Comparison of ENCODE assay signal across 1 cellular context in the genomic region with DNA sequence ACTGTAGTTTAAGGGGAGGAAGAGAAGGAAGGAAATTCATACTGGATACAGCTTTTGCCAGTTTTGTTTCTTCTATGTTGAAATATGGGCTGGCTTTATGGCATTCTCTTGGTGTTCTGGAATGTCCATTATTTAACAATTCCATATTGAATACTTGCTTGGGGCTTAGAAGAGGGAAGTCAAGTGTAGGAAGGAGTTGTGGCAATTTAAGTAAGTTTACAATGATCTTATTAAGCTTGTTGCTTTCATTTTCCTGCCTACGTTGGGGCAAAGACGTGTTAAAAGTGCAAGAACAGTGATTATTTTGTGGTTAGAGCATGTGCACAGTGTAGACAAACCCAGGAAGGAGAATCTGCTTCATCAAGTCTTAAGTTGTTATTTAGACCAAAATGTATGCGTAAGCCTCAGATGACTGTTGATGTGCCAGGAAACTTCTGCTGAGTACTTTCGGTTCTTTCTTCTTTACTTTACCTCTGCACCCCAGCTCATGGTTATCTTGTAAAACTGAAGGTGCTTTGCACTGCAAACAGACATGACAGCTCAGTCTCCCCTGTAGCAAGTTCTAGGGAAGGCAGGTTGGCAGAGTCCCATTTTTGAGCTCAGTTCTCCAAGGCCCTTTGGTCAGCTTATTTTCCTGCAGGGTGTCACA.
A peak's percentile ranks its signal among the peaks of the same experiment; 100 is the strongest.
TF ChIP-seq lines count a peak whose summit lies in the region.

No MANE protein-coding gene starts in this region.

TF ChIP-seq in HepG2, 621 proteins besides CTCF, POLR2A, EP300 and RAD21 (continued from another document):
- TF ChIP-seq, protein P1, sequence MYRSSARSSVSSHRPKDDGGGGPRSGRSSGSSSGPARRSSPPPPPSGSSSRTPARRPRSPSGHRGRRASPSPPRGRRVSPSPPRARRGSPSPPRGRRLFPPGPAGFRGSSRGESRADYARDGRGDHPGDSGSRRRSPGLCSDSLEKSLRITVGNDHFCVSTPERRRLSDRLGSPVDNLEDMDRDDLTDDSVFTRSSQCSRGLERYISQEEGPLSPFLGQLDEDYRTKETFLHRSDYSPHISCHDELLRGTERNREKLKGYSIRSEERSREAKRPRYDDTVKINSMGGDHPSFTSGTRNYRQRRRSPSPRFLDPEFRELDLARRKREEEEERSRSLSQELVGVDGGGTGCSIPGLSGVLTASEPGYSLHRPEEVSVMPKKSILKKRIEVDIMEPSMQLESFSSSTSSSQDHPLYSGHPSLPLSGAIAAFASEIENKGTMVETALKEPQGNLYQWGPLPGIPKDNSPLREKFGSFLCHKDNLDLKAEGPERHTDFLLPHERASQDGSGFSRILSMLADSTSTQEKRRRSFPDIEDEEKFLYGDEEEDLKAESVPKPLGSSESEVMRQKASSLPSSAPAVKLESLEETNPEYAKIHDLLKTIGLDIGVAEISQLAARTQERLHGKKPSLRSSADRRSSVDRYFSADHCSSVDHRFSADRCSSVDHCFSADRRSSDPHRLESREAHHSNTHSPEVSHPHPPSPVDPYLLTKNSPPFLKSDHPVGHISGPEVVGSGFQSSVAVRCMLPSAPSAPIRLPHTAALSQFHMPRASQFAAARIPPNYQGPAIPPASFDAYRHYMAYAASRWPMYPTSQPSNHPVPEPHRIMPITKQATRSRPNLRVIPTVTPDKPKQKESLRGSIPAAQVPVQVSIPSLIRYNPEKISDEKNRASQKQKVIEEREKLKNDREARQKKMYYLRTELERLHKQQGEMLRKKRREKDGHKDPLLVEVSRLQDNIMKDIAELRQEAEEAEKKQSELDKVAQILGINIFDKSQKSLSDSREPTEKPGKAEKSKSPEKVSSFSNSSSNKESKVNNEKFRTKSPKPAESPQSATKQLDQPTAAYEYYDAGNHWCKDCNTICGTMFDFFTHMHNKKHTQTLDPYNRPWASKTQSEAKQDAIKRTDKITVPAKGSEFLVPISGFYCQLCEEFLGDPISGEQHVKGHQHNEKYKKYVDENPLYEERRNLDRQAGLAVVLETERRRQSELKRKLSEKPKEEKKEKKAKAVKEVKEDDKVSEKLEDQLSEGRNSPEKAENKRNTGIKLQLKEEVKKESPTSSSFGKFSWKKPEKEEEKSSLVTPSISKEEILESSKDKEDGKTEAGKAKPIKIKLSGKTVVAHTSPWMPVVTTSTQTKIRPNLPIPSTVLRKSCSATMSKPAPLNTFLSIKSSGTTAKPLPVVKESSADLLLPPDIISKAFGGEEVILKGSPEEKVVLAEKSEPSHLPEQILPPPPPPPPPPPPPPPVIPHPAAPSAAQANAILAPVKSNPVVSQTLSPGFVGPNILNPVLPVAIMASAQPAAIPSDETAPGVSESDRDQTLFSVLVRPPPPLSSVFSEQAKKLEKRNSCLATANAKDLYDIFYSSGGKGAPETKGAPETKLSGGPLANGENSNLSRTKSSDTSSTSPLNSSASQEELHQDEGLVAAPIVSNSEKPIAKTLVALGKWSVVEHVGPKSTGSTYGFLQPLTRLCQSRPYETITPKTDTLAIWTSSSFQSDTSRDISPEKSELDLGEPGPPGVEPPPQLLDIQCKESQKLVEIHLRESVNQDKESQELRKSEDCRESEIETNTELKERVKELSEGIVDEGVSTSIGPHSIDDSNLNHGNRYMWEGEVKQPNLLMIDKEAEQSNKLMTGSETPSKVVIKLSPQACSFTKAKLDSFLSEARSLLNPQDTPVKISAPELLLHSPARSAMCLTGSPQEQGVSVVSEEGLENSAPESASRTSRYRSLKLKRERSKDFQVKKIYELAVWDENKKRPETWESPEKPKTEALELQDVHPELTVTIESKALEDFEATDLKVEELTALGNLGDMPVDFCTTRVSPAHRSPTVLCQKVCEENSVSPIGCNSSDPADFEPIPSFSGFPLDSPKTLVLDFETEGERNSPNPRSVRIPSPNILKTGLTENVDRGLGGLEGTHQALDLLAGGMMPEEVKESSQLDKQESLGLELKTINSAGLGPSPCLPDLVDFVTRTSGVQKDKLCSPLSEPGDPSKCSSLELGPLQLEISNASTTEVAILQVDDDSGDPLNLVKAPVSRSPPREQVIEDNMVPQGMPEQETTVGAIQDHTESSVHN (CRISPR knock-in tag; IDR thresholded peaks at IDR 0.05), result no peak
- TF ChIP-seq, protein P2, sequence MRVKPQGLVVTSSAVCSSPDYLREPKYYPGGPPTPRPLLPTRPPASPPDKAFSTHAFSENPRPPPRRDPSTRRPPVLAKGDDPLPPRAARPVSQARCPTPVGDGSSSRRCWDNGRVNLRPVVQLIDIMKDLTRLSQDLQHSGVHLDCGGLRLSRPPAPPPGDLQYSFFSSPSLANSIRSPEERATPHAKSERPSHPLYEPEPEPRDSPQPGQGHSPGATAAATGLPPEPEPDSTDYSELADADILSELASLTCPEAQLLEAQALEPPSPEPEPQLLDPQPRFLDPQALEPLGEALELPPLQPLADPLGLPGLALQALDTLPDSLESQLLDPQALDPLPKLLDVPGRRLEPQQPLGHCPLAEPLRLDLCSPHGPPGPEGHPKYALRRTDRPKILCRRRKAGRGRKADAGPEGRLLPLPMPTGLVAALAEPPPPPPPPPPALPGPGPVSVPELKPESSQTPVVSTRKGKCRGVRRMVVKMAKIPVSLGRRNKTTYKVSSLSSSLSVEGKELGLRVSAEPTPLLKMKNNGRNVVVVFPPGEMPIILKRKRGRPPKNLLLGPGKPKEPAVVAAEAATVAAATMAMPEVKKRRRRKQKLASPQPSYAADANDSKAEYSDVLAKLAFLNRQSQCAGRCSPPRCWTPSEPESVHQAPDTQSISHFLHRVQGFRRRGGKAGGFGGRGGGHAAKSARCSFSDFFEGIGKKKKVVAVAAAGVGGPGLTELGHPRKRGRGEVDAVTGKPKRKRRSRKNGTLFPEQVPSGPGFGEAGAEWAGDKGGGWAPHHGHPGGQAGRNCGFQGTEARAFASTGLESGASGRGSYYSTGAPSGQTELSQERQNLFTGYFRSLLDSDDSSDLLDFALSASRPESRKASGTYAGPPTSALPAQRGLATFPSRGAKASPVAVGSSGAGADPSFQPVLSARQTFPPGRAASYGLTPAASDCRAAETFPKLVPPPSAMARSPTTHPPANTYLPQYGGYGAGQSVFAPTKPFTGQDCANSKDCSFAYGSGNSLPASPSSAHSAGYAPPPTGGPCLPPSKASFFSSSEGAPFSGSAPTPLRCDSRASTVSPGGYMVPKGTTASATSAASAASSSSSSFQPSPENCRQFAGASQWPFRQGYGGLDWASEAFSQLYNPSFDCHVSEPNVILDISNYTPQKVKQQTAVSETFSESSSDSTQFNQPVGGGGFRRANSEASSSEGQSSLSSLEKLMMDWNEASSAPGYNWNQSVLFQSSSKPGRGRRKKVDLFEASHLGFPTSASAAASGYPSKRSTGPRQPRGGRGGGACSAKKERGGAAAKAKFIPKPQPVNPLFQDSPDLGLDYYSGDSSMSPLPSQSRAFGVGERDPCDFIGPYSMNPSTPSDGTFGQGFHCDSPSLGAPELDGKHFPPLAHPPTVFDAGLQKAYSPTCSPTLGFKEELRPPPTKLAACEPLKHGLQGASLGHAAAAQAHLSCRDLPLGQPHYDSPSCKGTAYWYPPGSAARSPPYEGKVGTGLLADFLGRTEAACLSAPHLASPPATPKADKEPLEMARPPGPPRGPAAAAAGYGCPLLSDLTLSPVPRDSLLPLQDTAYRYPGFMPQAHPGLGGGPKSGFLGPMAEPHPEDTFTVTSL (CRISPR knock-in tag; IDR thresholded peaks at IDR 0.05; ENCODE audit: borderline replicate concordance), result 0 out of 2 replicates have a peak, but pooled peaks have one; percentile 8
- TF ChIP-seq, protein P3, sequence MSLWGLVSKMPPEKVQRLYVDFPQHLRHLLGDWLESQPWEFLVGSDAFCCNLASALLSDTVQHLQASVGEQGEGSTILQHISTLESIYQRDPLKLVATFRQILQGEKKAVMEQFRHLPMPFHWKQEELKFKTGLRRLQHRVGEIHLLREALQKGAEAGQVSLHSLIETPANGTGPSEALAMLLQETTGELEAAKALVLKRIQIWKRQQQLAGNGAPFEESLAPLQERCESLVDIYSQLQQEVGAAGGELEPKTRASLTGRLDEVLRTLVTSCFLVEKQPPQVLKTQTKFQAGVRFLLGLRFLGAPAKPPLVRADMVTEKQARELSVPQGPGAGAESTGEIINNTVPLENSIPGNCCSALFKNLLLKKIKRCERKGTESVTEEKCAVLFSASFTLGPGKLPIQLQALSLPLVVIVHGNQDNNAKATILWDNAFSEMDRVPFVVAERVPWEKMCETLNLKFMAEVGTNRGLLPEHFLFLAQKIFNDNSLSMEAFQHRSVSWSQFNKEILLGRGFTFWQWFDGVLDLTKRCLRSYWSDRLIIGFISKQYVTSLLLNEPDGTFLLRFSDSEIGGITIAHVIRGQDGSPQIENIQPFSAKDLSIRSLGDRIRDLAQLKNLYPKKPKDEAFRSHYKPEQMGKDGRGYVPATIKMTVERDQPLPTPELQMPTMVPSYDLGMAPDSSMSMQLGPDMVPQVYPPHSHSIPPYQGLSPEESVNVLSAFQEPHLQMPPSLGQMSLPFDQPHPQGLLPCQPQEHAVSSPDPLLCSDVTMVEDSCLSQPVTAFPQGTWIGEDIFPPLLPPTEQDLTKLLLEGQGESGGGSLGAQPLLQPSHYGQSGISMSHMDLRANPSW (CRISPR knock-in tag; IDR thresholded peaks at IDR 0.05; ENCODE audit: borderline replicate concordance), result no peak
- no peak for TF ChIP-seq ZBTB20 (CRISPR knock-in tag; IDR thresholded peaks at IDR 0.05; ENCODE audit: borderline replicate concordance, low read depth)
TF ChIP-seq in HepG2: peak in this region for 1.
